In the genomic region with DNA sequence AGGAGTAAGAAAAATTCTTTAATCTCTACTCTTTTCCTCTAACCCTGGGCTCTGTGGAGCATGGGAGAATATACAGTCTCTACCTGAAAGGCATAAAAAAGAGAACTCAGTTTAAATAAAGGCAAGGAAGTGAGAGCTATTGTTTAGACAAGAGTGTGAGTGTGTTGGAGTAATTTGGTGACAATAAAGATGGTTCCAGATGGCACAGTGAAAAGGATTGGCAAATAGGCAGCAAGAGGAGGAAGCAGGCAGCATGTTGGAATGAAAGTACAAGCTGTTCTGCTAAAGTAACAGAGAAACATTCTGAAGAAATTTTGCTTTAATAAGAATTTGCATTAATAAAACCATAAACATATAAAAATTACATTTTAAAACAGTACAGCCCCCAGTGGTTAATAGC, we compare ENCODE assay signal across 1 cellular context.
TF ChIP-seq lines count a peak whose summit lies in the region.

No MANE protein-coding gene starts in this region.

TF ChIP-seq in IMR-90, 13 proteins besides CTCF, POLR2A, EP300 and RAD21 (continued from another document):
- TF ChIP-seq MXI1 (IDR thresholded peaks at IDR 0.05; ENCODE audit: borderline replicate concordance, low read depth, low read length): no peak
- TF ChIP-seq BHLHE40 (IDR thresholded peaks at IDR 0.05; ENCODE audit: low read depth, low read length): no peak
- no peak for TF ChIP-seq MAFK (IDR thresholded peaks at IDR 0.05; ENCODE audit: low read depth, low read length)
- no peak for TF ChIP-seq RCOR1 (IDR thresholded peaks at IDR 0.05; ENCODE audit: insufficient replicate concordance, low read length)
- TF ChIP-seq CHD1 (IDR thresholded peaks at IDR 0.05; ENCODE audit: low read depth, low read length): no peak
- TF ChIP-seq RFX5 (IDR thresholded peaks at IDR 0.05; ENCODE audit: low read depth, low read length): no peak
- no peak for TF ChIP-seq FOS (IDR thresholded peaks at IDR 0.05; ENCODE audit: low read depth, low read length)
- no peak for TF ChIP-seq MAZ (IDR thresholded peaks at IDR 0.05; ENCODE audit: borderline replicate concordance, low read depth, low read length)
- TF ChIP-seq NFE2L2 (IDR thresholded peaks at IDR 0.05; ENCODE audit: low read depth, low read length): no peak
- no peak for TF ChIP-seq SMC3 (IDR thresholded peaks at IDR 0.05; ENCODE audit: low read depth, low read length)
- TF ChIP-seq, protein P1, sequence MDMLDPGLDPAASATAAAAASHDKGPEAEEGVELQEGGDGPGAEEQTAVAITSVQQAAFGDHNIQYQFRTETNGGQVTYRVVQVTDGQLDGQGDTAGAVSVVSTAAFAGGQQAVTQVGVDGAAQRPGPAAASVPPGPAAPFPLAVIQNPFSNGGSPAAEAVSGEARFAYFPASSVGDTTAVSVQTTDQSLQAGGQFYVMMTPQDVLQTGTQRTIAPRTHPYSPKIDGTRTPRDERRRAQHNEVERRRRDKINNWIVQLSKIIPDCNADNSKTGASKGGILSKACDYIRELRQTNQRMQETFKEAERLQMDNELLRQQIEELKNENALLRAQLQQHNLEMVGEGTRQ (IDR thresholded peaks at IDR 0.05; ENCODE audit: low read depth, low read length): no peak
- TF ChIP-seq CEBPB (IDR thresholded peaks at IDR 0.05; ENCODE audit: low read depth, low read length): no peak
TF ChIP-seq in IMR-90: peak in this region for 0.
